1 cellular context compared by ENCODE assay signal in the genomic region with DNA sequence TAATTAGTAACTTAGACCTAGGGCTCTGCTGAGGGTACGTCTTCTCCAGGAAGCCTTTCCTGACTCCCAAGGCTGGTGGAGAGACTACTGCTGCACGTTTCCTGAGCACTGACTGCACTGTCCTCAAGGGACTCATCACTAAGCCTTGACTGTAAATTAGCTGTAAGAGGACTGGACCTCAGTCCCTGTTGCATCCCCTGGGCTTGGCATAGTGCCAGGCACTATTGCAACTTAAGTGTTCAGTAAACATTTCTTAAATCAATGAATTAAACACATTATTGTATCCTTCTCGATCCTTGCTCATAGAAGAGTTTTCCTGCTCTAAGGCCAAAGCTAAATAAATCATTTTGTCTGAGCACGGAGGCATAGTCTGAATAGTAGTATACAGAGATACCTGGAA.
TF ChIP-seq lines count a peak whose summit lies in the region.

No MANE protein-coding gene starts in this region.

TF ChIP-seq in WTC11, 78 proteins besides CTCF, POLR2A, EP300 and RAD21 (continued from another document):
- TF ChIP-seq FOXP1 (CRISPR knock-in tag; IDR thresholded peaks at IDR 0.05; ENCODE audit: borderline replicate concordance), result no peak
TF ChIP-seq in WTC11: peak in this region for 0.
